9 cellular contexts compared by ENCODE assay signal in genomic region chr1:15799928-15800835, GRCh38. TPM values are rescaled to one million over a fixed set of nuclear protein-coding genes. Genes with fewer than 3 reads are reported as not detected.
A peak's percentile ranks its signal among the peaks of the same experiment; 100 is the strongest.
DNase-seq lines count a peak whose midpoint lies in the region; ATAC-seq and TF ChIP-seq lines count a peak whose summit lies in the region.
"Had no signal": no experiment of that assay in that cellular context is flagged by ENCODE, and none has a peak within 500 bp of the region (broad histone marks: within the 10 kb centered on the region; RNA-seq: fewer than 3 reads in every experiment).

No MANE protein-coding gene starts in this region.

- H4K20me1 ChIP-seq in HCT116 (ENCODE audit: insufficient read depth), result no peaks in the 10 kb centered on the region

- no peak for TF ChIP-seq CTCF in HCT116 (IDR thresholded peaks at IDR 0.05 in 2 of 3, conservative IDR thresholded peaks at IDR 0.05 in 1 of 3; ENCODE audit: borderline replicate concordance in 1 of 3, insufficient read depth in 1 of 3, low read depth in 2 of 3, low read length in 2 of 3)
- no peak for TF ChIP-seq CTCF in heart left ventricle (IDR thresholded peaks at IDR 0.05)

- POLR2A ChIA-PET in HCT116 (lab: Charles Lee), result interaction anchor here (0.8 to 1.6 kb wide), 4 partner anchors 12 to 197 kb away, joined by 3 to 6 read pairs (median 4); no protein-coding TSS in a partner anchor

- CTCF ChIA-PET in HCT116 (lab: Charles Lee), result interaction anchor here (1.8 to 5.8 kb wide), 2 partner anchors 8 to 15 kb away, joined by 6 to 35 read pairs; no protein-coding TSS in a partner anchor

- peak overlapping the region; percentile 27 to 44 for H3K4me3 ChIP-seq in HCT116 (replicated peaks in 1 of 2; ENCODE audit: low read depth in 1 of 2, low read length in 2 of 2)
- peak overlapping the region; percentile 20 for H3K4me3 ChIP-seq in SJSA1
- H3K4me3 ChIP-seq in heart left ventricle, result no peak overlapping the region

- TF ChIP-seq RAD21 in HCT116 (IDR thresholded peaks at IDR 0.05; ENCODE audit: low read depth), result no peak

- H2AFZ ChIP-seq in HCT116 (ENCODE audit: low read depth, low read length, poor library complexity, severe bottlenecking), result no peak overlapping the region

- H3K9me2 ChIP-seq in HCT116 (ENCODE audit: insufficient read depth), result no peaks in the 10 kb centered on the region

- 44 to 55% (median 45%) methylated on average over 20 to 22 of the region's 22 CpGs for WGBS in heart left ventricle, 4 donors

- H3K27me3 ChIP-seq in HCT116 (ENCODE audit: insufficient read depth, low read length) (no peaks in the 10 kb centered on the region), SJSA1 (replicated peaks) (no peaks in the 10 kb centered on the region), heart left ventricle (no peaks in the 10 kb centered on the region)

- intact Hi-C loops in HCT116 (cut with micrococcal nuclease), result loop anchor here (2.0 kb wide), 1 partner anchor 35 kb away; no protein-coding TSS in a partner anchor
- intact Hi-C loops in heart left ventricle (cut with DNase I), result loop anchor here in 6 of 10 donors (5.0 to 10.0 kb wide), 6 partner anchors 177 to 257 kb away; partner anchors contain the start of gene ZBTB17 (in 1 of the 6)

- H3K9me3 ChIP-seq in HCT116 (ENCODE audit: control insufficient read depth in 1 of 2, insufficient read depth in 1 of 2, low read depth in 1 of 2, low read length in 2 of 2), result no peaks in the 10 kb centered on the region
- no peaks in the 10 kb centered on the region for H3K9me3 ChIP-seq in SJSA1 (replicated peaks)
- H3K9me3 ChIP-seq in heart left ventricle, result no peaks in the 10 kb centered on the region

- no TSS peak for BruUV-seq in HCT116 (replicated peaks; lab: Mats Ljungman, UMichigan)

- H3K4me1 ChIP-seq in HCT116 (ENCODE audit: control insufficient read depth in 1 of 2, insufficient read depth in 2 of 2, low read length in 2 of 2) (peaks cover 63 to 84% of the 10 kb centered on the region in 2 experiments), SJSA1 (replicated peaks) (peaks cover 80% of the 10 kb centered on the region), heart left ventricle (peaks cover 0 to 25% (median 11%) of the 10 kb centered on the region in 12 donors)

- no peak for TF ChIP-seq POLR2A in HCT116 (IDR thresholded peaks at IDR 0.05; ENCODE audit: borderline replicate concordance, extremely low read depth, insufficient read depth, insufficient read length)
- no peak for TF ChIP-seq POLR2A in heart left ventricle (IDR thresholded peaks at IDR 0.05)

- no peaks in the 10 kb centered on the region for H3K79me2 ChIP-seq in HCT116 (ENCODE audit: insufficient read depth, low read length)

- DNase-seq in HCT116 (ENCODE audit: low read depth, low spot score), result peak; percentile 85
- DNase-seq in SJSA1 (ENCODE audit: low read depth in 1 of 2, low spot score in 2 of 2), result peak; percentile 90 to 92
- DNase-seq in heart left ventricle, result peak in 2 of 5 donors; percentile 25 to 54
- peak; percentile 20 for DNase-seq in smooth muscle cell of the brain vasculature (ENCODE audit: low read depth, low spot score)
- no peak for DNase-seq in 8988T

- H3K4me2 ChIP-seq in HCT116 (ENCODE audit: low read length), result peak overlapping the region; percentile 78

- RAD21 ChIA-PET in HCT116 (lab: Charles Lee; ENCODE audit: low non-redundant PET in 1 of 2, low total read pairs in 2 of 2, uncharacterized antibody in 2 of 2, unreplicated experiment in 2 of 2), result interaction anchor here in 1 of 2 experiments (0.6 kb wide), 1 partner anchor 16 kb away, joined by 3 read pairs; no protein-coding TSS in a partner anchor

- H3K27ac ChIP-seq in HCT116 (ENCODE audit: low read depth, low read length) (peak overlapping the region; percentile 77), SJSA1 (peak overlapping the region; percentile 94), heart left ventricle (peak overlapping the region in 3 of 12 donors; percentile 13 to 43 (median 38))

- H3K9ac ChIP-seq in HCT116 (ENCODE audit: low read length), result peak overlapping the region; percentile 68

- H3K36me3 ChIP-seq in HCT116 (ENCODE audit: control insufficient read depth in 1 of 2, insufficient read depth in 2 of 2, low read length in 2 of 2), result no peaks in the 10 kb centered on the region
- H3K36me3 ChIP-seq in SJSA1, result no peaks in the 10 kb centered on the region
- H3K36me3 ChIP-seq in heart left ventricle, result no peaks in the 10 kb centered on the region

- ATAC-seq in HCT116 (peak; percentile 69), heart left ventricle (peak; percentile 29 to 55 (median 44)), GM19397 (IDR thresholded peaks at IDR 0.05; ENCODE audit: unreplicated experiment) (no peak), GM19467 (IDR thresholded peaks at IDR 0.05; ENCODE audit: unreplicated experiment) (no peak), HG03520 (IDR thresholded peaks at IDR 0.05; ENCODE audit: unreplicated experiment) (no peak)

TF ChIP-seq in HCT116, 20 proteins besides CTCF, POLR2A, EP300 and RAD21:
- no peak for TF ChIP-seq CBX3 (IDR thresholded peaks at IDR 0.05; ENCODE audit: low read depth)
- TF ChIP-seq EZH2phosphoT487 (IDR thresholded peaks at IDR 0.05; ENCODE audit: borderline replicate concordance), result no peak
- no peak for TF ChIP-seq CEBPB (IDR thresholded peaks at IDR 0.05; ENCODE audit: low read depth)
- TF ChIP-seq TCF7L2 (IDR thresholded peaks at IDR 0.05; ENCODE audit: borderline replicate concordance, extremely low read depth, insufficient read depth, insufficient read length), result peak; percentile 99
- TF ChIP-seq REST (IDR thresholded peaks at IDR 0.05; ENCODE audit: low read depth), result no peak
- TF ChIP-seq ZFX (IDR thresholded peaks at IDR 0.05), result no peak
- no peak for TF ChIP-seq EGR1 (IDR thresholded peaks at IDR 0.05; ENCODE audit: low read depth)
- TF ChIP-seq EZH2 (IDR thresholded peaks at IDR 0.05), result no peak
- TF ChIP-seq YY1 (IDR thresholded peaks at IDR 0.05; ENCODE audit: extremely low read depth, insufficient replicate concordance, low read depth, low read length), result no peak

RNA-seq across cellular contexts. Expression of gene UQCRHL, which starts 7.3 kb away (rescaled TPM):
- total RNA-seq in HCT116 (2021; ENCODE audit: unreplicated experiment) (2.5 TPM), heart left ventricle (1 to 10 TPM; 2.0 to 7.5 (median 3.8) TPM)
- 4.8 and 7.1 TPM in 2 replicates for polyA plus RNA-seq in HCT116 (2012)
- 2.1 and 4.6 TPM in 2 replicates for total RNA-seq in SJSA1 (2014; rRNA removed; shearing (Covaris generic))
- 1 to 10 TPM; 6.6 to 9.8 TPM for polyA plus RNA-seq in heart left ventricle

RNA-seq across cellular contexts. Expression of gene FBLIM1, which starts 41.6 kb away (rescaled TPM):
- 6.0 TPM for total RNA-seq in HCT116 (2021; ENCODE audit: unreplicated experiment)
- 8.7 and 9.7 TPM in 2 replicates for polyA plus RNA-seq in HCT116 (2012)
- total RNA-seq in SJSA1 (2014; rRNA removed; shearing (Covaris generic)), result 66.6 and 151 TPM in 2 replicates
- 100 to 1,000 TPM in 1 of 9 donors, 10 to 100 TPM in 8; 49.3 to 103 (median 73.8) TPM for total RNA-seq in heart left ventricle
- polyA plus RNA-seq in heart left ventricle, result 10 to 100 TPM; 31.6 to 58.4 TPM

RNA-seq across cellular contexts. Expression of gene SPEN, which starts 47.3 kb away (rescaled TPM):
- total RNA-seq in HCT116 (2021; ENCODE audit: unreplicated experiment) (58.6 TPM), heart left ventricle (10 to 100 TPM; 18.3 to 41.5 (median 31.3) TPM)
- polyA plus RNA-seq in HCT116 (2012), result 48.1 and 55.9 TPM in 2 replicates
- total RNA-seq in SJSA1 (2014; rRNA removed; shearing (Covaris generic)), result 5.0 and 17.5 TPM in 2 replicates
- 10 to 100 TPM; 11.0 to 20.2 TPM for polyA plus RNA-seq in heart left ventricle

RNA-seq across cellular contexts. Expression of gene TMEM82, which starts 57.9 kb away (rescaled TPM):
- total RNA-seq in HCT116 (2021; ENCODE audit: unreplicated experiment), result not detected
- not detected in 2 replicates for polyA plus RNA-seq in HCT116 (2012)
- not detected in 2 replicates for total RNA-seq in SJSA1 (2014; rRNA removed; shearing (Covaris generic))
- not detected for total RNA-seq in heart left ventricle
- polyA plus RNA-seq in heart left ventricle, result not detected
- total RNA-seq: subcutaneous adipose tissue had no signal

Comparison
In these comparisons a context has a peak if more than half of its experiments do, and no peak if none do; other contexts are left out.
1. ATAC-seq: peak in HCT116 (single experiment) and heart left ventricle (4 of 4); none in GM19397 (single experiment), GM19467 (single experiment) and HG03520 (single experiment).
2. H3K4me3 ChIP-seq: peak in HCT116 (2 of 2) and SJSA1 (single experiment); none in heart left ventricle (0 of 12).